28 cellular contexts compared by ENCODE assay signal in the genomic region with DNA sequence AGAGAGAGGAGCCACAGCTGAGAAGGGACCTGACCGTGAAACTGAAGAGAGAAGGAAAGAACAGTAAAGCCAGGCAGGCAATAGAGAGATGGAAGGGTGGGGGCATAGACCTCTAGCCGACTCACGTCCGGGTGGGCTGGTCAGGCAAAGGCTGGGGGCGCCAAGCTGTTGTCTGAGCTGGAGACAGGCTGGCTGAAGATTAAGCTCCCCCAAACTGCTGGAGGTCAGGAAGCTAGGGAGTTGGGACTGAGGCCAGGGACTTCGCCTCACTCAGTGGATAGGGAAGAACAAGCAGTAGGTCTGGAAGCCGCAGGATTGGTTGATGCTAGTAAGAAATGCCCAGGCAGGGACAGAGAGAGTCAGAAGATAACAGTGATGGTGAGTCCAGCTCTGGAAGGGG. TPM values are rescaled to one million over a fixed set of nuclear protein-coding genes. Genes with fewer than 3 reads are reported as not detected.
"Had no signal": no experiment of that assay in that cellular context is flagged by ENCODE, and none has a peak within 500 bp of the region (broad histone marks: within the 10 kb centered on the region; RNA-seq: fewer than 3 reads in every experiment).

No MANE protein-coding gene starts in this region.

- DNase-seq: activated B cell treated with CpG ODN at 0.5 μM for 24 hours; activated CD4-positive, alpha-beta T cell treated with anti-CD3 and anti-CD28 coated beads for 1 hour; activated CD4-positive, alpha-beta T cell treated with anti-CD3 and anti-CD28 coated beads, Interleukin-2, amount 10 ng/mL, durations not matched to agents 24 days and 14 days; activated CD4-positive, alpha-beta T cell treated with anti-CD3 and anti-CD28 coated beads, Interleukin-2, amount 50 U/mL, for 48 hours; activated gamma-delta T cell; activated naive CD4-positive, alpha-beta T cell treated with anti-CD3 and anti-CD28 coated beads for 36 hours; activated T-cell treated with anti-CD3 and anti-CD28 coated beads for 4 hours; activated T-cell treated with anti-CD3 and anti-CD28 coated beads, Interleukin-2, amount 50 U/mL, for 48 hours; amygdala; MM.1S; NCI-H1105 treated with DMSO at 0.1 percent for 48 hours; NCI-H1694; NCI-H2029; NCI-H2107; NCI-H2171 treated with DMSO at 0.1 percent for 48 hours; NCI-H526; NCI-H774; NK-92 treated with Interleukin-12 subunit alpha and Interleukin-12 subunit beta, amount 100 ng/mL, for 24 hours; OCI-M1; RPMI8226; T-helper 17 cell; T-helper 9 cell had no signal

- H3K4me1 Mint-ChIP-seq: activated T-helper 17 cell treated with anti-CD3 and anti-CD28 coated beads, Interleukin-2, amount 50 U/mL, for 72 hours had no signal

- H3K4me3 ChIP-seq: cardiac muscle cell had no signal

- H3K9me3 Mint-ChIP-seq: activated B cell treated with CpG ODN at 0.5 μM for 24 hours; activated CD4-positive, alpha-beta T cell treated with anti-CD3 and anti-CD28 coated beads, Interleukin-2, amount 10 ng/mL, durations not matched to agents 24 days and 14 days; activated naive CD4-positive, alpha-beta T cell treated with anti-CD3 and anti-CD28 coated beads for 36 hours; activated T-helper 17 cell treated with anti-CD3 and anti-CD28 coated beads, Interleukin-2, amount 50 U/mL, for 72 hours had no signal

- H3K36me3 Mint-ChIP-seq: activated naive CD8-positive, alpha-beta T cell; brain had no signal

- ATAC-seq: activated T-helper 17 cell treated with anti-CD3 and anti-CD28 coated beads, Interleukin-2, amount 50 U/mL, for 72 hours; Panc1; Right ventricle myocardium inferior; T-helper 17 cell had no signal

- H3K4me3 Mint-ChIP-seq: activated B cell treated with CpG ODN at 0.5 μM for 24 hours; activated CD4-positive, alpha-beta T cell treated with anti-CD3 and anti-CD28 coated beads, Interleukin-2, amount 10 ng/mL, durations not matched to agents 24 days and 14 days; activated naive CD4-positive, alpha-beta T cell treated with anti-CD3 and anti-CD28 coated beads for 36 hours; activated naive CD8-positive, alpha-beta T cell; activated T-helper 17 cell treated with anti-CD3 and anti-CD28 coated beads, Interleukin-2, amount 50 U/mL, for 72 hours; T-helper 17 cell had no signal

- H3K36me3 ChIP-seq: cardiac muscle cell had no signal

- H3K27ac Mint-ChIP-seq: activated B cell treated with CpG ODN at 0.5 μM for 24 hours; activated CD4-positive, alpha-beta T cell treated with anti-CD3 and anti-CD28 coated beads, Interleukin-2, amount 10 ng/mL, durations not matched to agents 24 days and 14 days; activated naive CD4-positive, alpha-beta T cell treated with anti-CD3 and anti-CD28 coated beads for 36 hours; activated naive CD8-positive, alpha-beta T cell; activated T-helper 17 cell treated with anti-CD3 and anti-CD28 coated beads, Interleukin-2, amount 50 U/mL, for 72 hours; brain; T-helper 17 cell had no signal

RNA-seq across cellular contexts. Expression of gene PITX3, which starts 5.3 kb away (rescaled TPM):
- total RNA-seq: activated B cell treated with CpG ODN at 0.5 μM for 24 hours, T-helper 17 cell had no signal

RNA-seq across cellular contexts. Expression of gene ELOVL3, which starts 9.9 kb away (rescaled TPM):
- total RNA-seq: activated B cell treated with CpG ODN at 0.5 μM for 24 hours; activated CD4-positive, alpha-beta T cell treated with anti-CD3 and anti-CD28 coated beads, Interleukin-2, amount 10 ng/mL, durations not matched to agents 24 days and 14 days; activated naive CD4-positive, alpha-beta T cell treated with anti-CD3 and anti-CD28 coated beads for 36 hours; cardiac muscle cell; Right ventricle myocardium inferior; T-helper 17 cell had no signal
